36 cellular contexts compared by ENCODE assay signal in the genomic region with DNA sequence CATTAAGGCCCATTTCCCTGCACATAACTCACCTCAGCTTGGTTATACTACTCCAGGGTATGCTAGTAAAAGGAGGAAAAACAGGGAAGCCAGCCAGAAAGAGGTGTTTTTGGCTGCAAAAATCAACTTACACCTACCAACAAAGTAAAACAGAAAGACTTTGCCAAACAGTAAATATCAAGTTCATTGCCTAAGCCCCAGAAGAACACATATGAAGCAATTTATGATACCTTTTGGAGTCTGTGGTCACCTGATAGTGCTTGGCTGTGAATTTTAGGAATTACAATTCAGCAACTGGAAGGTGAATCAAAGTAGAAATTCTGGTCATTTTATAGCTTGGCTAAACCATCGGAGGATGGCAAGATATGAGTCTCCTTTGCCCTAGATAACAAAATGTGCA.
"Had no signal": no experiment of that assay in that cellular context is flagged by ENCODE, and none has a peak within 500 bp of the region (broad histone marks: within the 10 kb centered on the region; RNA-seq: fewer than 3 reads in every experiment).

No MANE protein-coding gene starts in this region.

- DNase-seq: Karpas-422, Kasumi-1, MG63, MM.1S, MV-4-11, NCI-H1048, NCI-H1092, NCI-H1092 treated with DMSO at 0.1 percent for 48 hours, NCI-H1105, NCI-H1105 treated with DMSO at 0.1 percent for 48 hours, NCI-H1417, NCI-H1417 treated with DMSO at 0.1 percent for 48 hours, NCI-H1436, NCI-H1436 treated with DMSO at 0.1 percent for 48 hours, NCI-H146, NCI-H1694, NCI-H1694 treated with DMSO at 0.1 percent for 48 hours, NCI-H187, NCI-H187 treated with DMSO at 0.1 percent for 48 hours, NCI-H1930, NCI-H2029, NCI-H2029 treated with DMSO at 0.1 percent for 48 hours, NCI-H2081, NCI-H2081 treated with DMSO at 0.1 percent for 48 hours, NCI-H2107, NCI-H2171, NCI-H2171 treated with DMSO at 0.1 percent for 48 hours, NCI-H2227 treated with DMSO at 0.1 percent for 48 hours, NCI-H226, NCI-H345, NCI-H446, NCI-H446 treated with DMSO at 0.1 percent for 48 hours, NCI-H510A, NCI-H510A treated with DMSO at 0.1 percent for 48 hours, NCI-H524 had no signal

- H3K9ac ChIP-seq: KMS-11 had no signal

- H3K27ac ChIP-seq: KMS-11 had no signal

- H3K4me3 ChIP-seq: MG63 had no signal

- H3K4me2 ChIP-seq: KMS-11 had no signal

- H3K36me3 ChIP-seq: MG63 had no signal

- H3K27me3 ChIP-seq: MG63 had no signal

- H3K9me3 ChIP-seq: MG63 had no signal
